In the genomic region with DNA sequence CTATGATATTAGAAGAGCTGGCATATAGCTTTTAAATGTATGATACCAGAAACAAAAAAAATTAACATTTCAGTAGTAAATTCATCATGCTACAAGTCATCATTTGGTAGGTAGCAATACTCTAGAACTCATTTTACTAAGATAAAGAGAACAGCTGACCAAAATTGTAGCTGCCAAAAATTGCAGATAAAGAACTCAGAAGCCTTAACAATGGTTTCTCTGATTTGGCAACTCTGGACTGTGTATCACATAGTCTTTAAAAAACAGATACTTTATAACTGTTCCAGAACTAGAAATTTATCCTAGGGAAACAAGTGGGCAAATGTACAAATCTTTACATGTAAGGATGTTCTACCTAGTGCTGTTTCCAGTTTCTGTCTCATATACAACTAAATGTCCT, we compare ENCODE assay signal across 15 cellular contexts. TPM values are rescaled to one million over a fixed set of nuclear protein-coding genes. Genes with fewer than 3 reads are reported as not detected.
A peak's percentile ranks its signal among the peaks of the same experiment; 100 is the strongest.
DNase-seq lines count a peak whose midpoint lies in the region; ATAC-seq and TF ChIP-seq lines count a peak whose summit lies in the region.
"Had no signal": no experiment of that assay in that cellular context is flagged by ENCODE, and none has a peak within 500 bp of the region (broad histone marks: within the 10 kb centered on the region; RNA-seq: fewer than 3 reads in every experiment).

No MANE protein-coding gene starts in this region.

- intact Hi-C loops in Right ventricle myocardium superior (cut with DNase I): no loop called here

- no peaks in the 10 kb centered on the region for H3K27me3 ChIP-seq in right atrium auricular region

- H3K4me1 ChIP-seq in right atrium auricular region: peaks cover 0 to 7% of the 10 kb centered on the region in 2 donors
- H3K4me1 ChIP-seq: Caco-2 had no signal

- H3K27ac ChIP-seq in right atrium auricular region: no peak overlapping the region
- H3K27ac ChIP-seq: C4-2B had no signal

- H3K36me3 ChIP-seq in right atrium auricular region: peaks cover 53% of the 10 kb centered on the region

- no peak overlapping the region for H3K4me3 ChIP-seq in right atrium auricular region
- H3K4me3 ChIP-seq in fibroblast of pulmonary artery (replicated peaks; ENCODE audit: low read depth, low read length): no peak overlapping the region

- peak; percentile 20 for ATAC-seq in Right ventricle myocardium superior (ENCODE audit: poor library complexity)
- ATAC-seq: HepG2 had no signal

- no peaks in the 10 kb centered on the region for H3K9me3 ChIP-seq in right atrium auricular region
- H3K9me3 ChIP-seq: Caco-2 had no signal

- TF ChIP-seq CTCF in right atrium auricular region (IDR thresholded peaks at IDR 0.05) (no peak), fibroblast of pulmonary artery (IDR thresholded peaks at IDR 0.05; ENCODE audit: low read length, missing control alignments) (no peak)

- DNase-seq in Right ventricle myocardium superior (no peak), right atrium auricular region (ENCODE audit: low spot score) (no peak), amniotic epithelial cell (ENCODE audit: low read depth) (peak; percentile 62), fibroblast of pulmonary artery (ENCODE audit: low read depth) (peak; percentile 76), superior temporal gyrus (ENCODE audit: extremely low spot score) (peak; percentile 34), SW480 (ENCODE audit: low spot score) (no peak), DMS79 (lab: John Stamatoyannopoulos, UW) (no peak)
- DNase-seq: ACHN; AML-193; Caco-2; CD4-positive, alpha-beta T cell; GDM1; H9 had no signal

RNA-seq across cellular contexts. Expression of gene ZFR, which starts 33.9 kb away (rescaled TPM):
- total RNA-seq in Right ventricle myocardium superior: 46.9 TPM
- 10 to 100 TPM; 65.7 to 66.0 TPM for total RNA-seq in right atrium auricular region

Comparison
In these comparisons a context has a peak if more than half of its experiments do, and no peak if none do; other contexts are left out.
1. DNase-seq: peak in amniotic epithelial cell (single experiment), fibroblast of pulmonary artery (single experiment) and superior temporal gyrus (single experiment); none in Right ventricle myocardium superior (single experiment), right atrium auricular region (single experiment), SW480 (single experiment) and DMS79 (single experiment).